In the genomic region with DNA sequence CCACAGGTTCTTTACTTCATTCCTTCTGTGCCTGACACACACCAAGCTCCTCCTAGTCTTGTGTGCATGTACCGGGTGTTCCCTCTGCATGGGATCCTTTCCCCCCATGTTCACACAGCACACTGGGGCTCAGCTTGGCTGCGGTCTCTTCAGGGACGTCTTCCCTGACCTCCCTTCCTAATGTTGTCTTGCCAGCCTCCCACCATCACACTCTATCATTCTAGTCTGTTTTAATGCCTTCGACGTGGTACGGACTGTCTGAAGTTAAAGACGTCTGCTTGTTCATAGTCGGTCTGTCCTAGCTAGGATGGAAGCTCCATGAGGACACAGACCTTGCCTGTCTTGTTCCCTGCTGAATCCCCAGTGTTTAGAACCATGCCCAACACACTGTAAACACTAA, we compare ENCODE assay signal across 9 cellular contexts.
"Had no signal": no experiment of that assay in that cellular context is flagged by ENCODE, and none has a peak within 500 bp of the region (broad histone marks: within the 10 kb centered on the region; RNA-seq: fewer than 3 reads in every experiment).

No MANE protein-coding gene starts in this region.

- H3K9ac ChIP-seq: GM23248 had no signal

- H3K27ac ChIP-seq: GM23248, HL-60 had no signal

- DNase-seq: GM23248, GOT3, H9, HCEC 1CT, IMR-90, KG1 had no signal

- FAIRE-seq: H54, K562 had no signal

- H3K4me3 ChIP-seq: GM23248, K562 had no signal

- H2AFZ ChIP-seq: GM23248 had no signal

- ATAC-seq: K562 had no signal
